In genomic region chr2:197079414-197079813, GRCh38 we compare ENCODE assay signal across 14 cellular contexts.
A peak's percentile ranks its signal among the peaks of the same experiment; 100 is the strongest.
DNase-seq lines count a peak whose midpoint lies in the region; ATAC-seq and TF ChIP-seq lines count a peak whose summit lies in the region.
"Had no signal": no experiment of that assay in that cellular context is flagged by ENCODE, and none has a peak within 500 bp of the region (broad histone marks: within the 10 kb centered on the region; RNA-seq: fewer than 3 reads in every experiment).

No MANE protein-coding gene starts in this region.

- H3K27ac ChIP-seq in fibroblast of lung (ENCODE audit: insufficient read depth, low read length): no peak overlapping the region
- H3K27ac ChIP-seq in prostate gland: peak overlapping the region; percentile 10 to 13
- H3K27ac ChIP-seq: psoas muscle had no signal

- H3K27me3 ChIP-seq in fibroblast of lung (ENCODE audit: control insufficient read depth, insufficient read depth, low read length) (no peaks in the 10 kb centered on the region), prostate gland (replicated peaks; ENCODE audit: insufficient read depth) (no peaks in the 10 kb centered on the region)

- H3K4me1 ChIP-seq in fibroblast of lung (ENCODE audit: control insufficient read depth, extremely low read depth, insufficient read depth, low read length) (peaks cover 4% of the 10 kb centered on the region), prostate gland (replicated peaks) (no peaks in the 10 kb centered on the region)
- H3K4me1 ChIP-seq: psoas muscle had no signal

- H3K9ac ChIP-seq in fibroblast of lung (ENCODE audit: insufficient read depth, low read length): no peak overlapping the region

- no peak overlapping the region for H3K4me2 ChIP-seq in fibroblast of lung (ENCODE audit: extremely low read depth, insufficient read depth, low read length)

- TF ChIP-seq POLR2A in prostate gland (IDR thresholded peaks at IDR 0.05): no peak

- no peaks in the 10 kb centered on the region for H3K79me2 ChIP-seq in fibroblast of lung (ENCODE audit: control insufficient read depth, insufficient read depth, low read length)

- intact Hi-C loops in prostate gland (cut with DNase I): no loop called here

- ATAC-seq in GM21390 (IDR thresholded peaks at IDR 0.05; ENCODE audit: unreplicated experiment): no peak
- ATAC-seq: psoas muscle; stimulated activated memory B cell treated with anti-CD40 and anti-IgM and Interleukin-4, amounts not matched to agents 10 μg/mL and 1 μg/mL and 100 μg/mL, for 72 hours had no signal

- peak overlapping the region in 2 of 3 donors; percentile 42 to 45 for H3K27ac Mint-ChIP-seq in IgD-negative memory B cell
- H3K27ac Mint-ChIP-seq: stimulated activated memory B cell treated with anti-CD40 and anti-IgM and Interleukin-4, amounts not matched to agents 10 μg/mL and 1 μg/mL and 100 μg/mL, for 72 hours had no signal

- H3K9me3 Mint-ChIP-seq in IgD-negative memory B cell: no peaks in the 10 kb centered on the region

- no peaks in the 10 kb centered on the region for H4K20me1 ChIP-seq in fibroblast of lung (ENCODE audit: control insufficient read depth, extremely low read depth, insufficient read depth, low read length)

- H3K27me3 Mint-ChIP-seq in IgD-negative memory B cell: no peaks in the 10 kb centered on the region
- H3K27me3 Mint-ChIP-seq: stimulated activated memory B cell treated with anti-CD40 and anti-IgM and Interleukin-4, amounts not matched to agents 10 μg/mL and 1 μg/mL and 100 μg/mL, for 72 hours had no signal

- H3K4me3 Mint-ChIP-seq in IgD-negative memory B cell: no peak overlapping the region
- H3K4me3 Mint-ChIP-seq: stimulated activated memory B cell treated with anti-CD40 and anti-IgM and Interleukin-4, amounts not matched to agents 10 μg/mL and 1 μg/mL and 100 μg/mL, for 72 hours had no signal

- no peak overlapping the region for H3K4me3 ChIP-seq in fibroblast of lung (replicated peaks in 1 of 4; ENCODE audit: control extremely low read depth in 1 of 4, insufficient read depth in 1 of 4, low read depth in 3 of 4, low read length in 4 of 4)
- no peak overlapping the region for H3K4me3 ChIP-seq in prostate gland
- H3K4me3 ChIP-seq: psoas muscle had no signal

- TF ChIP-seq CTCF in fibroblast of lung (conservative IDR thresholded peaks at IDR 0.05 in 1 of 2, IDR thresholded peaks at IDR 0.05 in 1 of 2; ENCODE audit: low read depth in 1 of 2, low read length in 2 of 2) (no peak), prostate gland (IDR thresholded peaks at IDR 0.05) (no peak)

- H3K4me1 Mint-ChIP-seq in IgD-negative memory B cell: peaks cover 0 to 4% (median 3%) of the 10 kb centered on the region in 3 donors
- H3K4me1 Mint-ChIP-seq: stimulated activated memory B cell treated with anti-CD40 and anti-IgM and Interleukin-4, amounts not matched to agents 10 μg/mL and 1 μg/mL and 100 μg/mL, for 72 hours had no signal

- H2AFZ ChIP-seq in fibroblast of lung (ENCODE audit: low read length): no peak overlapping the region

- no peaks in the 10 kb centered on the region for H3K36me3 ChIP-seq in fibroblast of lung (ENCODE audit: control insufficient read depth, insufficient read depth, low read length)
- H3K36me3 ChIP-seq in prostate gland: no peaks in the 10 kb centered on the region

- no peaks in the 10 kb centered on the region for H3K9me3 ChIP-seq in fibroblast of lung (ENCODE audit: control insufficient read depth, insufficient read depth, low read depth, low read length)
- H3K9me3 ChIP-seq in prostate gland: no peaks in the 10 kb centered on the region
- H3K9me3 ChIP-seq: psoas muscle had no signal

- WGBS in prostate gland: 62% methylated on average over 3 of the region's 3 CpGs

- peaks cover 23% of the 10 kb centered on the region for H3K36me3 Mint-ChIP-seq in IgD-negative memory B cell

- peak; percentile 45 for DNase-seq in AG20443 (ENCODE audit: low spot score)
- DNase-seq in fibroblast of lung (ENCODE audit: low read depth in 2 of 2): peak; percentile 31 to 77
- DNase-seq in prostate gland (ENCODE audit: low spot score): no peak
- no peak for DNase-seq in NCI-H146 treated with DMSO at 0.1 percent for 48 hours (lab: John Stamatoyannopoulos, UW; ENCODE audit: unreplicated experiment)
- no peak for DNase-seq in AML-193 (lab: John Stamatoyannopoulos, UW)
- no peak for DNase-seq in stimulated activated CD4-positive, alpha-beta T cell treated with anti-CD3 and anti-CD28 coated beads, Interleukin-2, amount 100 ng/mL, for 48 hours
- DNase-seq: activated CD4-positive, alpha-beta T cell treated with anti-CD3 and anti-CD28 coated beads, Interleukin-2, amount 50 U/mL, for 1 hour; erythroblast; psoas muscle; stimulated activated CD4-positive, alpha-beta T cell treated with anti-CD3 and anti-CD28 coated beads, Interleukin-4, amount 100 ng/mL, for 1 hour; T-helper 1 cell had no signal

Comparison
In these comparisons a context has a peak if more than half of its experiments do, and no peak if none do; other contexts are left out.
1. DNase-seq: peak in AG20443 (single experiment) and fibroblast of lung (2 of 2); none in prostate gland (single experiment), NCI-H146 treated with DMSO at 0.1 percent for 48 hours (single experiment), AML-193 (0 of 2) and stimulated activated CD4-positive, alpha-beta T cell treated with anti-CD3 and anti-CD28 coated beads, Interleukin-2, amount 100 ng/mL, for 48 hours (0 of 2).